Comparison of ENCODE assay signal across 8 cellular contexts in genomic region chr6:6547111-6547879, GRCh38. TPM values are rescaled to one million over a fixed set of nuclear protein-coding genes. Genes with fewer than 3 reads are reported as not detected.
A peak's percentile ranks its signal among the peaks of the same experiment; 100 is the strongest.
DNase-seq lines count a peak whose midpoint lies in the region; ATAC-seq and TF ChIP-seq lines count a peak whose summit lies in the region.

No MANE protein-coding gene starts in this region.

- H2AFZ ChIP-seq in Karpas-422 (ENCODE audit: low read length), result peak overlapping the region; percentile 32; the same call in 1 of the 2 replicates
- peak overlapping the region; percentile 72 for H2AFZ ChIP-seq in osteoblast (ENCODE audit: low read length)

- H3K4me2 ChIP-seq in Karpas-422 (ENCODE audit: low read depth, low read length, poor library complexity, severe bottlenecking) (peak overlapping the region; percentile 84), osteoblast (ENCODE audit: insufficient read depth, low read length) (peak overlapping the region; percentile 90)

- intact Hi-C loops in head of caudate nucleus (cut with DNase I) (loop anchor here (10.0 kb wide), 2 partner anchors 492 to 1402 kb away; no protein-coding TSS in a partner anchor), thyroid gland (cut with DNase I) (loop anchor here (5.0 to 10.0 kb wide), 2 partner anchors 490 to 1402 kb away; no protein-coding TSS in a partner anchor)

- no peaks in the 10 kb centered on the region for H3K79me2 ChIP-seq in Karpas-422 (ENCODE audit: low read length)
- H3K79me2 ChIP-seq in osteoblast (ENCODE audit: insufficient read depth, low read length), result no peaks in the 10 kb centered on the region

- peaks cover 31% of the 10 kb centered on the region for H3K27me3 Mint-ChIP-seq in activated naive CD4-positive, alpha-beta T cell treated with anti-CD3 and anti-CD28 coated beads, Interleukin-2, amount 50 U/mL, for 24 hours

- H3K27ac Mint-ChIP-seq in activated naive CD4-positive, alpha-beta T cell treated with anti-CD3 and anti-CD28 coated beads, Interleukin-2, amount 50 U/mL, for 24 hours, result no peak overlapping the region

- H3K4me1 ChIP-seq in ES-I3 (ENCODE audit: insufficient read depth, low read length) (peaks cover 5% of the 10 kb centered on the region), Karpas-422 (ENCODE audit: low read length) (peaks cover 17% of the 10 kb centered on the region), osteoblast (ENCODE audit: insufficient read depth, low read length) (no peaks in the 10 kb centered on the region), thyroid gland (peaks cover 9 to 12% of the 10 kb centered on the region in 2 donors)

- H3K9me2 ChIP-seq in Karpas-422 (replicated peaks; ENCODE audit: insufficient read depth, low read length), result no peaks in the 10 kb centered on the region

- in situ Hi-C loops in SK-MEL-5 (cut with HindIII; ENCODE audit: low pct_unique_long_range_greater_than_20kb, low sequenced_read_pairs), result no loop called here

- H3K27ac ChIP-seq in Karpas-422 (ENCODE audit: low read length) (no peak overlapping the region), osteoblast (ENCODE audit: low read depth, low read length) (no peak overlapping the region), thyroid gland (no peak overlapping the region)

- peak; percentile 84 for ATAC-seq in GM21825 (IDR thresholded peaks at IDR 0.05; ENCODE audit: unreplicated experiment)

- H3K4me3 ChIP-seq in Karpas-422 (ENCODE audit: low read length) (peak overlapping the region; percentile 67), osteoblast (ENCODE audit: insufficient read depth, low read length) (peak overlapping the region; percentile 64), thyroid gland (replicated peaks in 1 of 3) (peak overlapping the region in 1 of 3 donors; percentile 25)

- no peaks in the 10 kb centered on the region for H3K36me3 Mint-ChIP-seq in activated naive CD4-positive, alpha-beta T cell treated with anti-CD3 and anti-CD28 coated beads, Interleukin-2, amount 50 U/mL, for 24 hours

- H3K9ac ChIP-seq in ES-I3 (ENCODE audit: low read depth, low read length) (peak overlapping the region; percentile 60), Karpas-422 (ENCODE audit: low read length) (peak overlapping the region; percentile 57)

- no peak for TF ChIP-seq POLR2A in thyroid gland (IDR thresholded peaks at IDR 0.05)

- H3K4me1 Mint-ChIP-seq in activated naive CD4-positive, alpha-beta T cell treated with anti-CD3 and anti-CD28 coated beads, Interleukin-2, amount 50 U/mL, for 24 hours, result no peaks in the 10 kb centered on the region

- peak; percentile 97 for TF ChIP-seq CTCF in osteoblast (IDR thresholded peaks at IDR 0.05; ENCODE audit: extremely low read depth, low read depth, low read length)
- TF ChIP-seq CTCF in thyroid gland (IDR thresholded peaks at IDR 0.05), result peak; percentile 86 to 94 (median 90)

- no peaks in the 10 kb centered on the region for H3K9me3 Mint-ChIP-seq in activated naive CD4-positive, alpha-beta T cell treated with anti-CD3 and anti-CD28 coated beads, Interleukin-2, amount 50 U/mL, for 24 hours

- no peaks in the 10 kb centered on the region; the same call in 1 of the 2 replicates for H4K20me1 ChIP-seq in Karpas-422 (ENCODE audit: insufficient read depth, low read depth, low read length)
- no peaks in the 10 kb centered on the region for H4K20me1 ChIP-seq in osteoblast (ENCODE audit: insufficient read depth, low read length)

- H3K36me3 ChIP-seq in ES-I3 (ENCODE audit: insufficient read depth, low read length), result no peaks in the 10 kb centered on the region
- no peaks in the 10 kb centered on the region for H3K36me3 ChIP-seq in Karpas-422 (ENCODE audit: insufficient read depth, low read length)
- no peaks in the 10 kb centered on the region for H3K36me3 ChIP-seq in osteoblast (ENCODE audit: insufficient read depth, low read length)
- no peaks in the 10 kb centered on the region for H3K36me3 ChIP-seq in thyroid gland

- WGBS in thyroid gland, 2 donors, result 20 to 21% methylated on average over 14 of the region's 14 CpGs

- H3K4me3 Mint-ChIP-seq in activated naive CD4-positive, alpha-beta T cell treated with anti-CD3 and anti-CD28 coated beads, Interleukin-2, amount 50 U/mL, for 24 hours, result peak overlapping the region; percentile 87

- H3K27me3 ChIP-seq in Karpas-422 (ENCODE audit: low read length) (no peaks in the 10 kb centered on the region), osteoblast (ENCODE audit: insufficient read depth, low read length) (peaks cover 4% of the 10 kb centered on the region), thyroid gland (peaks cover 8% of the 10 kb centered on the region)

- H3K9me3 ChIP-seq in ES-I3 (ENCODE audit: control insufficient read depth, insufficient read depth, low read length) (peaks cover 2% of the 10 kb centered on the region; the same call in 1 of the 2 replicates), Karpas-422 (ENCODE audit: low read length) (no peaks in the 10 kb centered on the region; the same call in 1 of the 2 replicates), osteoblast (ENCODE audit: low read depth, low read length) (no peaks in the 10 kb centered on the region), thyroid gland (no peaks in the 10 kb centered on the region)

- DNase-seq in Karpas-422, result peak; percentile 94
- DNase-seq in SK-MEL-5 (ENCODE audit: low read depth, low spot score), result peak; percentile 87
- peak; percentile 67 to 96 (median 92) for DNase-seq in head of caudate nucleus
- peak; percentile 95 for DNase-seq in osteoblast (ENCODE audit: insufficient read length, low spot score, missing footprints)
- peak; percentile 84 to 88 for DNase-seq in thyroid gland

RNA-seq across cellular contexts. Expression of gene LY86, which starts 41.2 kb away (rescaled TPM):
- total RNA-seq in Karpas-422 (2014; rRNA removed; shearing (Covaris generic); ENCODE audit: low replicate concordance), result 102 and 187 TPM in 2 replicates
- not detected in 2 replicates for total RNA-seq in SK-MEL-5 (2014; rRNA removed; shearing (Covaris generic))
- polyA plus RNA-seq in SK-MEL-5 (2015; cell fraction: cytosol; rRNA removed), result not detected in 2 replicates
- not detected in 2 replicates for polyA plus RNA-seq in SK-MEL-5 (2015; cell fraction: nucleus; rRNA removed)
- total RNA-seq in osteoblast (not detected in 2 replicates), thyroid gland (1 to 10 TPM in 2 of 4 donors, not detected in 2; 1.2 to 2.8 TPM)

Comparison
In these comparisons a context has a peak if more than half of its experiments do, and no peak if none do; other contexts are left out.
1. RNA of gene LY86, which starts 41.2 kb away (total RNA-seq): 102 to 187 TPM in Karpas-422; 1.2 to 2.8 TPM in thyroid gland, not detected in SK-MEL-5 and not detected in osteoblast; every median in the first group is over 10 times any median in the second.
2. Peak in every context shown above with its lines, with median percentiles within 50 percentile points of each other: DNase-seq.